ENCODE assay signal across 1 cellular context in the genomic region with DNA sequence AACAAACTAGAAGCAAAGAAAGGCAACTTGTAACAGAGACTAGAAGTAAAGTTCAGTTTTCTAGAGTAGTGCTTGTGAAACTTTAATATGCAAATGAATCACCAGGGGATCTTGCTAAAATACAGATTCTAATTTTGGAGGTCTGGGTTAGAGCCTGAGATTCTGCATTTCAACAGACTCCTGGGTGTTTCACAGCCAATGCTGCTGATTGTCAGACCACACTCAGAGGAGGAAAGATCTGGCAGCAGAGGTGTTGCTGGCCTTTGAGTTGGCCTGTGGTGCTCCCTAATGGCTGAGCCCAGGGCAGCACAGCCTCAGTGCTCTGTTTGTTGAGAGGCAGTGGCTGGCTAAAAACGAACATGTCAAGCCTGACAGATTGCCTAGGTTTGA.
TF ChIP-seq lines count a peak whose summit lies in the region.

No MANE protein-coding gene starts in this region.

TF ChIP-seq in H1, 55 proteins besides CTCF, POLR2A, EP300 and RAD21:
- peak in 1 of 2 experiments; percentile 65; a peak in 1 of 4 replicates for TF ChIP-seq HDAC2 (IDR thresholded peaks at IDR 0.05; ENCODE audit: borderline replicate concordance in 1 of 2, low read depth in 2 of 2, low read length in 2 of 2)
- TF ChIP-seq, protein P1, sequence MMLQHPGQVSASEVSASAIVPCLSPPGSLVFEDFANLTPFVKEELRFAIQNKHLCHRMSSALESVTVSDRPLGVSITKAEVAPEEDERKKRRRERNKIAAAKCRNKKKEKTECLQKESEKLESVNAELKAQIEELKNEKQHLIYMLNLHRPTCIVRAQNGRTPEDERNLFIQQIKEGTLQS (IDR thresholded peaks at IDR 0.05; ENCODE audit: insufficient read depth, low read depth, low read length), result no peak
- no peak for TF ChIP-seq CHD2 (IDR thresholded peaks at IDR 0.05; ENCODE audit: low read length)
- no peak for TF ChIP-seq HDAC6 (IDR thresholded peaks at IDR 0.05; ENCODE audit: low read depth, low read length)
- no peak for TF ChIP-seq BRCA1 (IDR thresholded peaks at IDR 0.05; ENCODE audit: low read depth, low read length)
- no peak for TF ChIP-seq JUND (IDR thresholded peaks at IDR 0.05; ENCODE audit: low read length)
- TF ChIP-seq EGR1 (IDR thresholded peaks at IDR 0.05; ENCODE audit: borderline replicate concordance, low read depth, low read length), result no peak
- TF ChIP-seq KDM4A (IDR thresholded peaks at IDR 0.05; ENCODE audit: low read depth, low read length, severe bottlenecking), result no peak
TF ChIP-seq in H1: peak in this region for 1.
